Comparison of ENCODE assay signal across 1 cellular context in the genomic region with DNA sequence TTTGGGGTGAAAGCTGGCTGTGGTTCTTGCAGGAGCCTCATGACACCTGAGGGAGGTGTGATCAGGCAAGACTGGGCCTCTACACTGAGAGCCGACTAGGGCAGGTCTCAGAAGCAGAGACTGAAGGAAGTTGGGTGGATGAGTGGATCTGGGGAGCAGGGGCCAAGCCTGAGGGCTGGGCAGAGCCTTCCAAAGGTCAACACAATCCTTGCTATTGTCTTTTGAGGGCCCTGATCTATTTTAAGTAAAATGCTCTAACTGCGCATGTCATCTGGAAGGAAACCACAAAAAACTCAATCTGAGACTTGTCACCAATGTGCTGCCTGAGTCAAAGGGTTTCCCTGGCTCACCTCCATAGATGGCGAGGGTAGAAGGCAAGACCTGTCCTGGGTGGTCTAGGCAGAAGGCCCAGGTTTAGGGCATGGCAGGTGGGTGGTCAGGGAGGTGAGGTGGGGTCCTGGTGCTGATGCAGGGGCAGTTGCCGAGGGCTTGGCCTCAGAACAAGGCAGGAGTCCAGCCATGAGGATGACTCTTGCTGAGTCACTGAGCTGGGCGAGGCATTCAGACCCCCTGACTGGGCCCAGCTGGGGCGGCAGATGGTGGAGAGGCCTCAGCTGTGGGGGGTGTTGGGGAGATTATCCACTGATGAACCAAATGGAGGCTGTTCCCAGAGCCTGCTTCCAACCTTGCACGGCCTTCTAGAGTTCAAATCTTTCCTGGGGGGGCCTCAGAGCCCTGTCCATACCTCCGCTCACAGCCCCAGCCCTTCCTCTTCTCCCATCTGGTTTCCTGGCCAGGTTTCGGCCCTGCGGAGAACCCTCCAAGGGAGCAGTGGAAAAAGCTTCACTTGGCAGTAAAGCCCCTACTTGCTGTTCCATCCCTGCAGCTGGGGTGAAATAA.
TF ChIP-seq lines count a peak whose summit lies in the region.

No MANE protein-coding gene starts in this region.

TF ChIP-seq in endothelial cell of umbilical vein, 7 proteins besides CTCF, POLR2A, EP300 and RAD21:
- TF ChIP-seq MYC (IDR thresholded peaks at IDR 0.05; ENCODE audit: low read depth, low read length) (no peak), POLR2AphosphoS5 (IDR thresholded peaks at IDR 0.05; ENCODE audit: insufficient read depth, low read depth, low read length) (no peak), FOS (IDR thresholded peaks at IDR 0.05; ENCODE audit: borderline replicate concordance, insufficient read depth, low read length) (peak; percentile 39)
